Comparison of ENCODE assay signal across 34 cellular contexts in genomic region chr20:2381303-2381702, GRCh38. TPM values are rescaled to one million over a fixed set of nuclear protein-coding genes. Genes with fewer than 3 reads are reported as not detected.
"Had no signal": no experiment of that assay in that cellular context is flagged by ENCODE, and none has a peak within 500 bp of the region (broad histone marks: within the 10 kb centered on the region; RNA-seq: fewer than 3 reads in every experiment).

No MANE protein-coding gene starts in this region.

- H3K9me3 ChIP-seq: pancreas, prostate gland, suprapubic skin, testis, tibial artery, transverse colon, upper lobe of right lung, uterus had no signal

- H3K9ac ChIP-seq: neural progenitor cell had no signal

- DNase-seq: naive thymus-derived CD4-positive, alpha-beta T cell; natural killer cell; occipital lobe; pancreas; right cardiac atrium; spleen; stimulated activated CD4-positive, alpha-beta T cell treated with anti-CD3 and anti-CD28 coated beads, Interleukin-12 subunit alpha, Interleukin-12 subunit beta, amount 100 ng/mL, for 4 hours; stimulated activated CD4-positive, alpha-beta T cell treated with anti-CD3 and anti-CD28 coated beads, Interleukin-1b, Interleukin-23, amount 100 ng/mL, for 48 hours; stimulated activated CD4-positive, alpha-beta T cell treated with anti-CD3 and anti-CD28 coated beads, Interleukin-4, amount 100 ng/mL, for 1 hour; stimulated activated CD4-positive, alpha-beta T cell treated with anti-CD3 and anti-CD28 coated beads, Interleukin-4, amount 100 ng/mL, for 4 hours; stimulated activated CD8-positive, alpha-beta memory T cell treated with anti-CD3 and anti-CD28 coated beads, Interleukin-4, amount 100 ng/mL, for 48 hours; stimulated activated naive CD4-positive, alpha-beta T cell; stimulated activated naive CD8-positive, alpha-beta T cell treated with anti-CD3 and anti-CD28 coated beads, Interleukin-15, amount 100 ng/mL, for 72 hours; stimulated activated naive CD8-positive, alpha-beta T cell treated with anti-CD3 and anti-CD28 coated beads, Interleukin-15, Interleukin-2, amounts not matched to agents 100 U/mL and 50 U/mL, for 24 hours; substantia nigra; testis; tibial artery; transverse colon; upper lobe of right lung; uterus had no signal

- FAIRE-seq: pancreas had no signal

- H3K27me3 ChIP-seq: neural progenitor cell, pancreas, testis, transverse colon, upper lobe of right lung, uterus had no signal

- H3K36me3 ChIP-seq: neural progenitor cell, pancreas, prostate gland, spleen, suprapubic skin, tibial artery, transverse colon, upper lobe of right lung, uterus had no signal

- H3K27ac ChIP-seq: neural progenitor cell, pancreas, prostate gland, skin epidermis, spleen, suprapubic skin, testis, tibial artery, transverse colon, upper lobe of right lung, uterus had no signal

- H3K4me2 ChIP-seq: neural progenitor cell, smooth muscle cell had no signal

- ATAC-seq: naive thymus-derived CD4-positive, alpha-beta T cell; natural killer cell; pancreas; right cardiac atrium; sciatic nerve; stimulated activated memory B cell treated with anti-CD40 and anti-IgM and Interleukin-4, amounts not matched to agents 10 μg/mL and 1 μg/mL and 100 μg/mL, for 72 hours; stimulated activated naive CD8-positive, alpha-beta T cell treated with anti-CD3 and anti-CD28 coated beads, Interleukin-15, amount 100 ng/mL, for 72 hours; stimulated activated naive CD8-positive, alpha-beta T cell treated with anti-CD3 and anti-CD28 coated beads, Interleukin-15, Interleukin-2, amounts not matched to agents 100 U/mL and 50 U/mL, for 24 hours; upper lobe of right lung had no signal

- H3K4me1 ChIP-seq: neural progenitor cell, pancreas, prostate gland, suprapubic skin, testis, tibial artery, transverse colon, upper lobe of right lung, uterus had no signal

- H2AFZ ChIP-seq: neural progenitor cell had no signal

- H3K4me3 ChIP-seq: neural progenitor cell, pancreas, prostate gland, skin epidermis, smooth muscle cell, spleen, suprapubic skin, testis, tibial artery, transverse colon, upper lobe of right lung, uterus had no signal

RNA-seq across cellular contexts. Expression of gene TGM6, which starts 0.6 kb away (rescaled TPM):
- total RNA-seq: naive thymus-derived CD4-positive, alpha-beta T cell; natural killer cell; occipital lobe; osteocyte; pancreas; posterior vena cava; prostate gland; pulmonary artery endothelial cell; renal cortical epithelial cell; right cardiac atrium; sciatic nerve; smooth muscle cell; spleen; testis; upper lobe of right lung; urinary bladder; uterus had no signal
- polyA plus RNA-seq: naive thymus-derived CD4-positive, alpha-beta T cell; neural cell; pancreas; right cardiac atrium; smooth muscle cell; spleen; thymus; urinary bladder had no signal
